Comparison of ENCODE assay signal across 8 cellular contexts in the genomic region with DNA sequence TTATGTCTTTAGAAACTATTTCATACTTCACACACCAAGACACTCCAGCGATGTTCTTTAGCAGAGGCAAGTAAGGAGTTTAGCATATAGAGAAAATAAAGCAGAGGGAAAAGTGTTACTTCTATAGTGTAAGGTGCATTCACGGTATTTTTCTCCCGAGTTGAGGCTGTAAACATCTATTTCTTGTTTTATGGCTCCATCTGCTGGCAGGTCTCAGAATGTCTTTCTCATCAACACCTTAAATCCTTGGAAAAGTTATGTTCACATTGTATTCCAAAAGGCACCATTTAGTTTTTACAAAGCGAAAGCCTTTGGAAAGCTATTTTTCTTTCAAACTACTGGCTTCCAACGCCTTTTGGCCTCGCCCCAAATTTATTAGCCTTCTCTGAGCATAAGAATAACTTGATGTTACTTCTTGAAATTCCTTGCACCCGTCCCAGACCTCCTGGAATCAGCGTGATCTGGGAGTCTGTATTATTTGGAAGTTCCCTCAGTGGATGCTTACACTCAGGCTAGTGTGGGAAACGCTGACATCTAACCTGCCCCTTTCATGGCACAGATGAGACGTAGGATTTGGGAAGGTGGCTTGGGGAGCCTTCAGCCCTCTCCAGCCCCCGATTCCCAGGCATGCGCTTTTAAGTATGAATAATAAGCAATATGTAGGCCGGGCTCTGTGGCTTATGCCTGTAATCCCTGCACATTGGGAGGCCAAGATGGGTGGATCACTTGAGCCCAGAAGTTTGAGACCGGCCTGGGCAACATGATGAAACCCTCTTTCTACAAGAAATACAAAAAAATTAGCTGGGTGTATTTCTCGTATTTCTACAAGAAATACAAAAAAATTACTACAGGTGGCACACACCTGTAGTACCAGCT. TPM values are rescaled to one million over a fixed set of nuclear protein-coding genes. Genes with fewer than 3 reads are reported as not detected.
DNase-seq lines count a peak whose midpoint lies in the region; ATAC-seq and TF ChIP-seq lines count a peak whose summit lies in the region.

No MANE protein-coding gene starts in this region.

- H3K27ac Mint-ChIP-seq in immature natural killer cell = no peak overlapping the region

- DNase-seq in CD1c-positive myeloid dendritic cell (ENCODE audit: extremely low spot score) (peak; percentile 46), NCI-H2107 treated with DMSO at 0.1 percent for 48 hours (lab: John Stamatoyannopoulos, UW; ENCODE audit: unreplicated experiment) (peak; percentile 58), adrenal gland (peak in 6 of 7 donors; percentile 38 to 74 (median 58)), immature natural killer cell (peak in 2 of 3 donors; percentile 5 to 10), thoracic aorta (ENCODE audit: low spot score) (no peak), ecto neural progenitor cell (ENCODE audit: low spot score) (no peak), germinal center (ENCODE audit: low spot score) (no peak)

- 40 to 48% (median 45%) methylated on average over 15 of the region's 15 CpGs for WGBS in adrenal gland, 4 donors

- intact Hi-C loops in adrenal gland (cut with DNase I) = loop anchor here in 1 of 2 donors (2.0 kb wide), 1 partner anchor 287 kb away; no protein-coding TSS in a partner anchor

- H3K36me3 ChIP-seq in adrenal gland (replicated peaks in 1 of 2) = no peaks in the 10 kb centered on the region
- H3K36me3 ChIP-seq in thoracic aorta = no peaks in the 10 kb centered on the region

- H3K4me3 ChIP-seq in GM12875 (ENCODE audit: low read depth, low read length) (no peak overlapping the region), adrenal gland (no peak overlapping the region), thoracic aorta (no peak overlapping the region)

- TF ChIP-seq CTCF in GM12875 (IDR thresholded peaks at IDR 0.05; ENCODE audit: borderline replicate concordance, insufficient read depth, low read depth, low read length) = peak; percentile 34; the same call in 1 of the 2 replicates
- peak; percentile 36 to 82 (median 77) for TF ChIP-seq CTCF in adrenal gland (IDR thresholded peaks at IDR 0.05)
- TF ChIP-seq CTCF in thoracic aorta (IDR thresholded peaks at IDR 0.05) = peak; percentile 51

- H3K27ac ChIP-seq in adrenal gland (no peak overlapping the region), thoracic aorta (no peak overlapping the region)

- no peaks in the 10 kb centered on the region for H3K9me3 ChIP-seq in adrenal gland (replicated peaks in 1 of 3)
- H3K9me3 ChIP-seq in thoracic aorta = no peaks in the 10 kb centered on the region

- H3K4me1 ChIP-seq in adrenal gland (replicated peaks in 1 of 2) (no peaks in the 10 kb centered on the region), thoracic aorta (ENCODE audit: control insufficient read depth in 1 of 2, low read depth in 2 of 2) (no peaks in the 10 kb centered on the region)

- H3K4me1 Mint-ChIP-seq in immature natural killer cell = peaks cover 0 to 3% of the 10 kb centered on the region in 2 donors

- H3K27me3 Mint-ChIP-seq in immature natural killer cell (ENCODE audit: low read depth in 3 of 3) = peaks cover 2 to 10% (median 8%) of the 10 kb centered on the region in 3 donors

- H3K9me3 Mint-ChIP-seq in immature natural killer cell = peaks cover 0 to 5% (median 0%) of the 10 kb centered on the region in 6 donors

- no peak overlapping the region for H3K4me3 Mint-ChIP-seq in immature natural killer cell

- ATAC-seq in thoracic aorta (ENCODE audit: insufficient number of reproducible peaks, low FRiP score, low read depth) = no peak

- TF ChIP-seq POLR2A in adrenal gland (IDR thresholded peaks at IDR 0.05) = no peak

- H3K27me3 ChIP-seq in adrenal gland (peaks cover 11% of the 10 kb centered on the region), thoracic aorta (replicated peaks; ENCODE audit: insufficient read depth) (no peaks in the 10 kb centered on the region)

- H3K36me3 Mint-ChIP-seq in immature natural killer cell = no peaks in the 10 kb centered on the region

RNA-seq across cellular contexts. Expression of gene PIWIL1, which starts 1.9 kb away (rescaled TPM):
- total RNA-seq in adrenal gland = under 1 TPM in 3 of 8 donors, not detected in 5; 0.20 to 0.35 (median 0.32) TPM
- polyA plus RNA-seq in adrenal gland = under 1 TPM; 0.08 to 0.11 (median 0.10) TPM
- polyA plus RNA-seq in immature natural killer cell = not detected
- not detected for total RNA-seq in thoracic aorta

Comparison
In these comparisons a context has a peak if more than half of its experiments do, and no peak if none do; other contexts are left out.
1. DNase-seq: peak in CD1c-positive myeloid dendritic cell (single experiment), NCI-H2107 treated with DMSO at 0.1 percent for 48 hours (single experiment), adrenal gland (6 of 7) and immature natural killer cell (2 of 3); none in thoracic aorta (single experiment), ecto neural progenitor cell (single experiment) and germinal center (single experiment).
2. Peak in every context shown above with its lines, with median percentiles within 50 percentile points of each other: CTCF ChIP-seq.